8 cellular contexts compared by ENCODE assay signal in genomic region chr15:50315814-50316630, GRCh38. TPM values are rescaled to one million over a fixed set of nuclear protein-coding genes. Genes with fewer than 3 reads are reported as not detected.
A peak's percentile ranks its signal among the peaks of the same experiment; 100 is the strongest.
DNase-seq lines count a peak whose midpoint lies in the region; TF ChIP-seq lines count a peak whose summit lies in the region.

No MANE protein-coding gene starts in this region.

- peak; percentile 67 for TF ChIP-seq CTCF in fibroblast of pulmonary artery (IDR thresholded peaks at IDR 0.05; ENCODE audit: low read length, missing control alignments)
- peak; percentile 61 for TF ChIP-seq CTCF in retinal pigment epithelial cell (conservative IDR thresholded peaks at IDR 0.05; ENCODE audit: low read depth, low read length)

- H3K4me3 ChIP-seq in fibroblast of pulmonary artery (replicated peaks; ENCODE audit: low read depth, low read length) (no peak overlapping the region), retinal pigment epithelial cell (ENCODE audit: low read length) (no peak overlapping the region)

- DNase-seq in NCI-H2029 treated with DMSO at 0.1 percent for 48 hours (lab: John Stamatoyannopoulos, UW) (peak; percentile 2), NCI-H2029 (lab: John Stamatoyannopoulos, UW) (no peak), Kasumi-1 (lab: John Stamatoyannopoulos, UW) (peak; percentile 69 to 70), SKM-1 (lab: John Stamatoyannopoulos, UW; ENCODE audit: unreplicated experiment) (peak; percentile 27), fibroblast of pulmonary artery (ENCODE audit: low read depth) (peak; percentile 73), retinal pigment epithelial cell (ENCODE audit: low read depth) (peak; percentile 26), ureter (ENCODE audit: low spot score) (no peak), middle frontal gyrus (ENCODE audit: extremely low spot score, low spot score) (no peak)

RNA-seq across cellular contexts. Expression of gene GABPB1, which starts 39.0 kb away (rescaled TPM):
- total RNA-seq in ureter = 21.3 TPM

RNA-seq across cellular contexts. Expression of gene HDC, which starts 50.5 kb away (rescaled TPM):
- 5.6 TPM for total RNA-seq in ureter

Comparison
In these comparisons a context has a peak if more than half of its experiments do, and no peak if none do; other contexts are left out.
1. DNase-seq: peak in NCI-H2029 treated with DMSO at 0.1 percent for 48 hours (single experiment), Kasumi-1 (2 of 2), SKM-1 (single experiment), fibroblast of pulmonary artery (single experiment) and retinal pigment epithelial cell (single experiment); none in NCI-H2029 (single experiment), ureter (single experiment) and middle frontal gyrus (single experiment).